Comparison of ENCODE assay signal across 1 cellular context in genomic region chrX:133776072-133776471, GRCh38.
TF ChIP-seq lines count a peak whose summit lies in the region.

No MANE protein-coding gene starts in this region.

TF ChIP-seq in WTC11, 78 proteins besides CTCF, POLR2A, EP300 and RAD21 (continued from another document):
- TF ChIP-seq IRF2 (CRISPR knock-in tag; IDR thresholded peaks at IDR 0.05; ENCODE audit: borderline replicate concordance, low read depth) (no peak), ETV6 (CRISPR knock-in tag; IDR thresholded peaks at IDR 0.05) (no peak), GABPB1 (CRISPR knock-in tag; IDR thresholded peaks at IDR 0.05) (no peak), JAZF1 (CRISPR knock-in tag; IDR thresholded peaks at IDR 0.05) (no peak), ZNF423 (CRISPR knock-in tag; IDR thresholded peaks at IDR 0.05) (no peak), TP53 (CRISPR knock-in tag; IDR thresholded peaks at IDR 0.05) (no peak), CREB1 (CRISPR knock-in tag; IDR thresholded peaks at IDR 0.05) (no peak)
- TF ChIP-seq, protein P1, sequence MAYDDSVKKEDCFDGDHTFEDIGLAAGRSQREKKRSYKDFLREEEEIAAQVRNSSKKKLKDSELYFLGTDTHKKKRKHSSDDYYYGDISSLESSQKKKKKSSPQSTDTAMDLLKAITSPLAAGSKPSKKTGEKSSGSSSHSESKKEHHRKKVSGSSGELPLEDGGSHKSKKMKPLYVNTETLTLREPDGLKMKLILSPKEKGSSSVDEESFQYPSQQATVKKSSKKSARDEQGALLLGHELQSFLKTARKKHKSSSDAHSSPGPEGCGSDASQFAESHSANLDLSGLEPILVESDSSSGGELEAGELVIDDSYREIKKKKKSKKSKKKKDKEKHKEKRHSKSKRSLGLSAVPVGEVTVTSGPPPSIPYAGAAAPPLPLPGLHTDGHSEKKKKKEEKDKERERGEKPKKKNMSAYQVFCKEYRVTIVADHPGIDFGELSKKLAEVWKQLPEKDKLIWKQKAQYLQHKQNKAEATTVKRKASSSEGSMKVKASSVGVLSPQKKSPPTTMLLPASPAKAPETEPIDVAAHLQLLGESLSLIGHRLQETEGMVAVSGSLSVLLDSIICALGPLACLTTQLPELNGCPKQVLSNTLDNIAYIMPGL (CRISPR knock-in tag; IDR thresholded peaks at IDR 0.05): no peak
